Comparison of ENCODE assay signal across 13 cellular contexts in genomic region chr3:157086775-157087174, GRCh38.
DNase-seq lines count a peak whose midpoint lies in the region; ATAC-seq and TF ChIP-seq lines count a peak whose summit lies in the region.
"Had no signal": no experiment of that assay in that cellular context is flagged by ENCODE, and none has a peak within 500 bp of the region (broad histone marks: within the 10 kb centered on the region; RNA-seq: fewer than 3 reads in every experiment).

No MANE protein-coding gene starts in this region.

- H2BK5ac ChIP-seq in IMR-90 (ENCODE audit: low read depth, low read length, poor library complexity, severe bottlenecking): peak overlapping the region; percentile 91
- H2BK5ac ChIP-seq in mesendoderm (ENCODE audit: low read length): no peak overlapping the region

- peak overlapping the region; percentile 68; the same call in 1 of the 2 replicates for H4K91ac ChIP-seq in IMR-90 (ENCODE audit: insufficient read depth, low read depth, low read length)

- H3K4ac ChIP-seq in IMR-90 (ENCODE audit: low read depth, low read length) (peak overlapping the region; percentile 37; the same call in 1 of the 2 replicates), mesendoderm (ENCODE audit: low read depth, low read length) (no peak overlapping the region)

- H3K9me1 ChIP-seq in IMR-90 (ENCODE audit: insufficient read depth, low read length): peaks cover 13% of the 10 kb centered on the region

- no peak overlapping the region for H2AK9ac ChIP-seq in IMR-90 (replicated peaks; ENCODE audit: low read depth, low read length, poor library complexity)

- peaks cover 27% of the 10 kb centered on the region for H3K4me1 ChIP-seq in IMR-90 (ENCODE audit: control insufficient read depth, insufficient read depth, low read length)
- peaks cover 0 to 65% (median 57%) of the 10 kb centered on the region in 4 donors for H3K4me1 ChIP-seq in sigmoid colon
- peaks cover 13% of the 10 kb centered on the region for H3K4me1 ChIP-seq in mesendoderm (ENCODE audit: control insufficient read depth, low read depth, low read length)

- H3K23ac ChIP-seq in IMR-90 (ENCODE audit: low read depth, low read length) (peak overlapping the region; percentile 22; the same call in 1 of the 2 replicates), mesendoderm (ENCODE audit: low read length) (no peak overlapping the region)

- H3K4me3 ChIP-seq in IMR-90 (ENCODE audit: insufficient read depth, low read depth, low read length): no peak overlapping the region
- H3K4me3 ChIP-seq in dorsolateral prefrontal cortex: peak overlapping the region in 1 of 59 donors; percentile 18
- H3K4me3 ChIP-seq in sigmoid colon: no peak overlapping the region
- H3K4me3 ChIP-seq in mesendoderm (ENCODE audit: low read length): no peak overlapping the region

- in situ Hi-C loops in IMR-90 (cut with MboI; ENCODE audit: low sequenced_read_pairs): no loop called here

- no peak overlapping the region for H3K18ac ChIP-seq in IMR-90 (ENCODE audit: low read depth, low read length)
- H3K18ac ChIP-seq in mesendoderm (ENCODE audit: low read length): no peak overlapping the region

- no peak overlapping the region for H2BK15ac ChIP-seq in IMR-90 (ENCODE audit: low read depth, low read length)
- H2BK15ac ChIP-seq in mesendoderm (replicated peaks; ENCODE audit: low read depth): no peak overlapping the region

- no peak overlapping the region for H2AFZ ChIP-seq in IMR-90 (replicated peaks; ENCODE audit: low read length, poor library complexity)

- H4K8ac ChIP-seq in IMR-90 (ENCODE audit: low read depth in 2 of 2, low read length in 2 of 2) (peak overlapping the region; percentile 10 to 34; a peak in 1 of 4 replicates), mesendoderm (ENCODE audit: low read depth, low read length) (no peak overlapping the region)

- peaks cover 26% of the 10 kb centered on the region for H3K4me1 Mint-ChIP-seq in CD4-positive, alpha-beta T cell (ENCODE audit: low read depth)

- H3K14ac ChIP-seq in IMR-90 (replicated peaks; ENCODE audit: low read depth, low read length): peak overlapping the region; percentile 46

- no CpG with 5 or more reads among the region's 3 CpGs for WGBS in IMR-90 (ENCODE audit: extremely low coverage in 2 of 2, insufficient read length in 1 of 2), 2 experiments
- 75 to 84% methylated on average over 3 of the region's 3 CpGs for WGBS in sigmoid colon, 2 donors
- no CpG with 5 or more reads among the region's 3 CpGs for WGBS in mesendoderm (ENCODE audit: extremely low coverage, insufficient coverage, low lambda C conversion rate)

- dilution Hi-C loops in IMR-90 (cut with HindIII; ENCODE audit: low sequenced_read_pairs, unreplicated experiment): no loop called here

- no peaks in the 10 kb centered on the region for H3K9me3 Mint-ChIP-seq in CD4-positive, alpha-beta T cell
- H3K9me3 Mint-ChIP-seq: natural killer cell treated with Interleukin-12 subunit alpha and Interleukin-12 subunit beta and Interleukin-15 and Interleukin-18, amount 100 ng/mL, for 72 hours had no signal

- H3K36me3 ChIP-seq in IMR-90 (ENCODE audit: control insufficient read depth, insufficient read depth, low read length) (no peaks in the 10 kb centered on the region), sigmoid colon (no peaks in the 10 kb centered on the region), mesendoderm (ENCODE audit: control insufficient read depth, insufficient read depth, low read length) (no peaks in the 10 kb centered on the region)

- no peaks in the 10 kb centered on the region for H3K36me3 Mint-ChIP-seq in CD4-positive, alpha-beta T cell (ENCODE audit: low read depth)
- H3K36me3 Mint-ChIP-seq: natural killer cell treated with Interleukin-12 subunit alpha and Interleukin-12 subunit beta and Interleukin-15 and Interleukin-18, amount 100 ng/mL, for 72 hours had no signal

- peak overlapping the region; percentile 22; the same call in 1 of the 2 replicates for H4K5ac ChIP-seq in IMR-90 (ENCODE audit: low read depth, low read length)
- H4K5ac ChIP-seq in mesendoderm (ENCODE audit: low read length): no peak overlapping the region

- no peak for ATAC-seq in CD4-positive, alpha-beta T cell (ENCODE audit: poor library complexity)
- ATAC-seq in IMR-90 (ENCODE audit: low read depth) (no peak), GM19328 (IDR thresholded peaks at IDR 0.05; ENCODE audit: unreplicated experiment) (no peak), GM19452 (IDR thresholded peaks at IDR 0.05; ENCODE audit: unreplicated experiment) (no peak)
- ATAC-seq: natural killer cell treated with Interleukin-12 subunit alpha and Interleukin-12 subunit beta and Interleukin-15 and Interleukin-18, amount 100 ng/mL, for 72 hours had no signal

- no peak overlapping the region for H3K9ac ChIP-seq in IMR-90 (ENCODE audit: low read depth, low read length)
- H3K9ac ChIP-seq in mesendoderm (ENCODE audit: low read length): no peak overlapping the region

- DNase-seq in CD4-positive, alpha-beta T cell: no peak
- DNase-seq in IMR-90 (no peak), dorsolateral prefrontal cortex (no peak), sigmoid colon (no peak), mesendoderm (no peak), RPMI8226 (no peak)
- DNase-seq: activated CD4-positive, alpha-beta T cell treated with anti-CD3 and anti-CD28 coated beads, Interleukin-2, amount 10 ng/mL, durations not matched to agents 7 days and 5 days; activated gamma-delta T cell treated with Interleukin-2 at 50 U/mL for 16 hours; NCI-H2029 had no signal

- CTCF ChIA-PET in CD4-positive, alpha-beta T cell (lab: Charles Lee): interaction anchor here (0.8 to 1.1 kb wide), 2 partner anchors 44 to 50 kb away, joined by 3 to 4 read pairs; no protein-coding TSS in a partner anchor
- CTCF ChIA-PET in IMR-90 (lab: Yijun Ruan, JAX): interaction anchor here (0.7 to 3.2 kb wide), 2 partner anchors 51 to 413 kb away, joined by 3 to 14 read pairs; no protein-coding TSS in a partner anchor

- H3K27me3 ChIP-seq in CD4-positive, alpha-beta T cell (ENCODE audit: control insufficient read depth, insufficient read depth, low read length): no peaks in the 10 kb centered on the region
- no peaks in the 10 kb centered on the region for H3K27me3 ChIP-seq in IMR-90 (ENCODE audit: control insufficient read depth, insufficient read depth, low read length)
- no peaks in the 10 kb centered on the region for H3K27me3 ChIP-seq in dorsolateral prefrontal cortex
- H3K27me3 ChIP-seq in sigmoid colon: no peaks in the 10 kb centered on the region
- no peaks in the 10 kb centered on the region for H3K27me3 ChIP-seq in mesendoderm (ENCODE audit: insufficient read depth, low read length, poor library complexity)

- TF ChIP-seq POLR2A in IMR-90 (IDR thresholded peaks at IDR 0.05; ENCODE audit: low read depth, low read length) (no peak), sigmoid colon (IDR thresholded peaks at IDR 0.05) (no peak)

- POLR2A ChIA-PET in CD4-positive, alpha-beta T cell (lab: Charles Lee): interaction anchor here (0.9 to 5.2 kb wide), 3 partner anchors 38 to 416 kb away, joined by 3 to 71 read pairs (median 4); partner anchors contain the start of gene TIPARP
- POLR2A ChIA-PET in IMR-90 (lab: Charles Lee; ENCODE audit: unreplicated experiment): no interaction called here

- H3K79me2 ChIP-seq in mesendoderm (ENCODE audit: control insufficient read depth, insufficient read depth, low read length): no peaks in the 10 kb centered on the region

- H3K79me1 ChIP-seq in IMR-90 (ENCODE audit: low read depth in 1 of 2, low read length in 2 of 2): peaks cover 0 to 11% of the 10 kb centered on the region in 2 experiments; a peak in 1 of 4 replicates
- H3K79me1 ChIP-seq in mesendoderm (ENCODE audit: low read length): no peaks in the 10 kb centered on the region

- no peak overlapping the region for H3K27ac ChIP-seq in CD4-positive, alpha-beta T cell (ENCODE audit: low read depth, low read length)
- no peak overlapping the region for H3K27ac ChIP-seq in IMR-90 (ENCODE audit: insufficient read depth, low read length)
- H3K27ac ChIP-seq in dorsolateral prefrontal cortex: peak overlapping the region in 58 of 59 donors; percentile 6 to 100 (median 100)
- peak overlapping the region; percentile 98 to 100 (median 99) for H3K27ac ChIP-seq in sigmoid colon
- no peak overlapping the region for H3K27ac ChIP-seq in mesendoderm (ENCODE audit: low read depth, low read length)
- H3K27ac ChIP-seq: C4-2B had no signal

- H3K4me2 ChIP-seq in IMR-90 (ENCODE audit: low read depth, low read length) (no peak overlapping the region), mesendoderm (ENCODE audit: low read length) (no peak overlapping the region)

- H2BK120ac ChIP-seq in IMR-90 (ENCODE audit: low read depth, low read length) (peak overlapping the region; percentile 53), mesendoderm (ENCODE audit: low read depth, low read length) (no peak overlapping the region)

- peak overlapping the region; percentile 79; the same call in 1 of the 2 replicates for H2BK20ac ChIP-seq in IMR-90 (ENCODE audit: low read depth, low read length)

- BruUV-seq in IMR-90 (replicated peaks; lab: Mats Ljungman, UMichigan): no TSS peak

- no peak for TF ChIP-seq CTCF in CD4-positive, alpha-beta T cell (IDR thresholded peaks at IDR 0.05)
- TF ChIP-seq CTCF in IMR-90 (conservative IDR thresholded peaks at IDR 0.05; ENCODE audit: low read depth, low read length) (no peak), dorsolateral prefrontal cortex (IDR thresholded peaks at IDR 0.05 in 54 of 56, conservative IDR thresholded peaks at IDR 0.05 in 2 of 56; ENCODE audit: low read depth in 1 of 56, partially characterized antibody in 56 of 56) (no peak), sigmoid colon (IDR thresholded peaks at IDR 0.05) (no peak)

- no peaks in the 10 kb centered on the region for H3K27me3 Mint-ChIP-seq in CD4-positive, alpha-beta T cell
- H3K27me3 Mint-ChIP-seq: activated CD4-positive, alpha-beta T cell treated with anti-CD3 and anti-CD28 coated beads, Interleukin-2, amount 10 ng/mL, durations not matched to agents 7 days and 5 days had no signal

- no peaks in the 10 kb centered on the region for H3K9me3 ChIP-seq in CD4-positive, alpha-beta T cell (ENCODE audit: control insufficient read depth, low read length)
- H3K9me3 ChIP-seq in IMR-90 (ENCODE audit: control insufficient read depth, insufficient read depth, low read length) (no peaks in the 10 kb centered on the region), sigmoid colon (no peaks in the 10 kb centered on the region)

- H3K56ac ChIP-seq in IMR-90 (ENCODE audit: extremely low read depth, insufficient read depth, low read length) (no peak overlapping the region), mesendoderm (ENCODE audit: low read length) (no peak overlapping the region)

- intact Hi-C loops in CD4-positive, alpha-beta T cell (cut with DNase I, micrococcal nuclease): loop anchor here (2.0 to 5.0 kb wide), 4 partner anchors 269 to 534 kb away; partner anchors contain the start of gene SSR3 (in 1 of the 2)
- intact Hi-C loops in IMR-90 (cut with micrococcal nuclease): loop anchor here (5.0 kb wide), 1 partner anchor 549 kb away; no protein-coding TSS in a partner anchor
- intact Hi-C loops in dorsolateral prefrontal cortex (cut with DNase I): loop anchor here in 1 of 2 donors (5.0 kb wide), 1 partner anchor 529 kb away; the partner anchor contains the start of gene SSR3
- intact Hi-C loops in sigmoid colon (cut with DNase I): loop anchor here (2.0 to 5.0 kb wide), 2 partner anchors 44 to 269 kb away; no protein-coding TSS in a partner anchor

- no peak overlapping the region; the same call in 1 of the 2 replicates for H2AK5ac ChIP-seq in IMR-90 (ENCODE audit: low read depth, low read length)
- no peak overlapping the region for H2AK5ac ChIP-seq in mesendoderm (ENCODE audit: low read length)

- no peaks in the 10 kb centered on the region; the same call in 1 of the 2 replicates for H4K20me1 ChIP-seq in IMR-90 (ENCODE audit: insufficient read depth, low read length)

- H3K4me3 Mint-ChIP-seq in CD4-positive, alpha-beta T cell: peak overlapping the region; percentile 45

- TF ChIP-seq EP300 in sigmoid colon (IDR thresholded peaks at IDR 0.05): no peak

- H3K27ac Mint-ChIP-seq in CD4-positive, alpha-beta T cell: peak overlapping the region; percentile 58

- no peak for TF ChIP-seq RAD21 in IMR-90 (IDR thresholded peaks at IDR 0.05; ENCODE audit: low read length)

Comparison
In these comparisons a context has a peak if more than half of its experiments do, and no peak if none do; other contexts are left out.
1. H3K27ac ChIP-seq: peak in dorsolateral prefrontal cortex (58 of 59) and sigmoid colon (4 of 4); none in CD4-positive, alpha-beta T cell (single experiment), IMR-90 (single experiment) and mesendoderm (single experiment).